1 cellular context compared by ENCODE assay signal in genomic region chr10:69976795-69977546, GRCh38.
TF ChIP-seq lines count a peak whose summit lies in the region.

No MANE protein-coding gene starts in this region.

TF ChIP-seq in HCT116, 20 proteins besides CTCF, POLR2A, EP300 and RAD21 (continued from another document):
- TF ChIP-seq, protein P1, sequence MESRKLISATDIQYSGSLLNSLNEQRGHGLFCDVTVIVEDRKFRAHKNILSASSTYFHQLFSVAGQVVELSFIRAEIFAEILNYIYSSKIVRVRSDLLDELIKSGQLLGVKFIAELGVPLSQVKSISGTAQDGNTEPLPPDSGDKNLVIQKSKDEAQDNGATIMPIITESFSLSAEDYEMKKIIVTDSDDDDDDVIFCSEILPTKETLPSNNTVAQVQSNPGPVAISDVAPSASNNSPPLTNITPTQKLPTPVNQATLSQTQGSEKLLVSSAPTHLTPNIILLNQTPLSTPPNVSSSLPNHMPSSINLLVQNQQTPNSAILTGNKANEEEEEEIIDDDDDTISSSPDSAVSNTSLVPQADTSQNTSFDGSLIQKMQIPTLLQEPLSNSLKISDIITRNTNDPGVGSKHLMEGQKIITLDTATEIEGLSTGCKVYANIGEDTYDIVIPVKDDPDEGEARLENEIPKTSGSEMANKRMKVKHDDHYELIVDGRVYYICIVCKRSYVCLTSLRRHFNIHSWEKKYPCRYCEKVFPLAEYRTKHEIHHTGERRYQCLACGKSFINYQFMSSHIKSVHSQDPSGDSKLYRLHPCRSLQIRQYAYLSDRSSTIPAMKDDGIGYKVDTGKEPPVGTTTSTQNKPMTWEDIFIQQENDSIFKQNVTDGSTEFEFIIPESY (IDR thresholded peaks at IDR 0.05; ENCODE audit: extremely low read depth, insufficient replicate concordance, low read length), result no peak
- TF ChIP-seq EZH2 (IDR thresholded peaks at IDR 0.05) (no peak), FOSL1 (IDR thresholded peaks at IDR 0.05; ENCODE audit: low read depth) (no peak), SP1 (IDR thresholded peaks at IDR 0.05; ENCODE audit: low read depth) (no peak), TCF7L2 (IDR thresholded peaks at IDR 0.05; ENCODE audit: borderline replicate concordance, extremely low read depth, insufficient read depth, insufficient read length) (no peak), ELF1 (IDR thresholded peaks at IDR 0.05; ENCODE audit: borderline replicate concordance, low read depth) (no peak), SIN3A (IDR thresholded peaks at IDR 0.05; ENCODE audit: low read depth) (no peak), ZFX (IDR thresholded peaks at IDR 0.05) (no peak), CEBPB (IDR thresholded peaks at IDR 0.05; ENCODE audit: low read depth) (no peak)
- TF ChIP-seq, protein P2, sequence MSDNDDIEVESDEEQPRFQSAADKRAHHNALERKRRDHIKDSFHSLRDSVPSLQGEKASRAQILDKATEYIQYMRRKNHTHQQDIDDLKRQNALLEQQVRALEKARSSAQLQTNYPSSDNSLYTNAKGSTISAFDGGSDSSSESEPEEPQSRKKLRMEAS (IDR thresholded peaks at IDR 0.05), result no peak
